In the genomic region with DNA sequence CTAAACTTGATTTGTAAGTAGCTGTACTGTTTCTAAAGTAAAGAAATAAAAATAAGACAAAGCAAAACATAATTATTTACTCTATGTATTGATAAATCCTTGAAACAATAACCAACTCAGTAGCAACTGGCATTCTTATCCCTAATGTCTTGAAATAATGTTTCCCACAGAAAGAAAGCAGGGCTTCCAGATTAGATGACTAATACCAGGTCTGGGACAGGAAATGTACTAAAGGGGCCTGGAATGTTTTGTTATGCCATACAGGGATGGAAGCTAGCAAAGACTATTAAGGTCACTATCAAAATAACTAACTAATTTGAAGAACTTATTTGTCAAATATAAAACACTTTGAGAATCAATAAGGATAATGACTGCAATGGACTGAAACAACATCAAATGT, we compare ENCODE assay signal across 1 cellular context.
TF ChIP-seq lines count a peak whose summit lies in the region.

No MANE protein-coding gene starts in this region.

TF ChIP-seq in HepG2, 621 proteins besides CTCF, POLR2A, EP300 and RAD21 (continued from another document):
- TF ChIP-seq, protein P1, sequence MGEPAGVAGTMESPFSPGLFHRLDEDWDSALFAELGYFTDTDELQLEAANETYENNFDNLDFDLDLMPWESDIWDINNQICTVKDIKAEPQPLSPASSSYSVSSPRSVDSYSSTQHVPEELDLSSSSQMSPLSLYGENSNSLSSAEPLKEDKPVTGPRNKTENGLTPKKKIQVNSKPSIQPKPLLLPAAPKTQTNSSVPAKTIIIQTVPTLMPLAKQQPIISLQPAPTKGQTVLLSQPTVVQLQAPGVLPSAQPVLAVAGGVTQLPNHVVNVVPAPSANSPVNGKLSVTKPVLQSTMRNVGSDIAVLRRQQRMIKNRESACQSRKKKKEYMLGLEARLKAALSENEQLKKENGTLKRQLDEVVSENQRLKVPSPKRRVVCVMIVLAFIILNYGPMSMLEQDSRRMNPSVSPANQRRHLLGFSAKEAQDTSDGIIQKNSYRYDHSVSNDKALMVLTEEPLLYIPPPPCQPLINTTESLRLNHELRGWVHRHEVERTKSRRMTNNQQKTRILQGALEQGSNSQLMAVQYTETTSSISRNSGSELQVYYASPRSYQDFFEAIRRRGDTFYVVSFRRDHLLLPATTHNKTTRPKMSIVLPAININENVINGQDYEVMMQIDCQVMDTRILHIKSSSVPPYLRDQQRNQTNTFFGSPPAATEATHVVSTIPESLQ (CRISPR knock-in tag; conservative IDR thresholded peaks at IDR 0.05), result no peak
- TF ChIP-seq MAFG (CRISPR knock-in tag; IDR thresholded peaks at IDR 0.05) (no peak), REPIN1 (CRISPR knock-in tag; IDR thresholded peaks at IDR 0.05; ENCODE audit: borderline replicate concordance, low read depth) (no peak), ZZZ3 (CRISPR knock-in tag; IDR thresholded peaks at IDR 0.05; ENCODE audit: borderline replicate concordance) (no peak), ZNF564 (CRISPR knock-in tag; IDR thresholded peaks at IDR 0.05) (no peak), RXRB (CRISPR knock-in tag; IDR thresholded peaks at IDR 0.05; ENCODE audit: borderline replicate concordance) (no peak), HNF4A (CRISPR knock-in tag; IDR thresholded peaks at IDR 0.05) (no peak), FOXJ3 (CRISPR knock-in tag; IDR thresholded peaks at IDR 0.05; ENCODE audit: borderline replicate concordance) (no peak), ZNF747 (CRISPR knock-in tag; IDR thresholded peaks at IDR 0.05; ENCODE audit: borderline replicate concordance) (no peak), TBL1XR1 (IDR thresholded peaks at IDR 0.05; ENCODE audit: borderline replicate concordance, low read length, partially characterized antibody) (no peak), PAX8 (CRISPR knock-in tag; IDR thresholded peaks at IDR 0.05; ENCODE audit: borderline replicate concordance) (no peak)
